Comparison of ENCODE assay signal across 1 cellular context in the genomic region with DNA sequence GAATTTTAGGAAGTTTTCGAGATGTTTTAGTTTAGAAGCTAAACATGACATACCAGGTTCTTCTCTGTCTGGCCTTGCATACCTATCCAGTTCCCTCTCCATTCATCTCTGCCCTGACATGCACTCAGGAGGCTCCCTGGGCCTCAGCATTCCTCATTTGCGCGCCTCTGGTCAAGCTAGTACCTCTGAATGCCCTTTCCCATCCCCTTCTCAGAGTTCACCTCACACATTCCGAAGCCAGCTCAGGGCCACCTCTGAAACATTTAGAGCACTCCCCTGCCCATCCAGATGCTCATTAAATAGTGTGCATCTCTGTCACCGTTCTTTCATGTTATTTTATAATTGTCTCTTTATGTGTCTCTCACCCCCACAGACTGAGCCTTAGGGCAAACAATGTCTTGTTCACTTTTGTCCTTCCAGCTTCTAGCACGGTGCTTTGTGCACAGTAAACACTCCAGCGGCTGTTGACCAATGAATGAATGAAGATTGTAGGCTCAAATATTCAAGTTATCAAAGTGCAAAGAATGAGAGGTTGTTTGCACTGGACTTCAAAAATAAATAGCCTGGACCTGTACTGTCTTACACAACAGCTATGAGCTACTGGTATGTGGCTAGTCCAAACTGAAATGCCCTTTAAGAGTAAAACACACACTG.
TF ChIP-seq lines count a peak whose summit lies in the region.

No MANE protein-coding gene starts in this region.

TF ChIP-seq in HepG2, 621 proteins besides CTCF, POLR2A, EP300 and RAD21 (continued from another document and continues in another):
- TF ChIP-seq, protein P1, sequence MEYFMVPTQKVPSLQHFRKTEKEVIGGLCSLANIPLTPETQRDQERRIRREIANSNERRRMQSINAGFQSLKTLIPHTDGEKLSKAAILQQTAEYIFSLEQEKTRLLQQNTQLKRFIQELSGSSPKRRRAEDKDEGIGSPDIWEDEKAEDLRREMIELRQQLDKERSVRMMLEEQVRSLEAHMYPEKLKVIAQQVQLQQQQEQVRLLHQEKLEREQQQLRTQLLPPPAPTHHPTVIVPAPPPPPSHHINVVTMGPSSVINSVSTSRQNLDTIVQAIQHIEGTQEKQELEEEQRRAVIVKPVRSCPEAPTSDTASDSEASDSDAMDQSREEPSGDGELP (IDR thresholded peaks at IDR 0.05; ENCODE audit: borderline replicate concordance, low read depth): peak; percentile 27; the same call in 1 of the 2 replicates
- TF ChIP-seq ATRX (CRISPR knock-in tag; IDR thresholded peaks at IDR 0.05; ENCODE audit: borderline replicate concordance) (no peak), ZNF792 (CRISPR knock-in tag; IDR thresholded peaks at IDR 0.05) (peak; percentile 51; the same call in 1 of the 2 replicates), ZNF512B (CRISPR knock-in tag; IDR thresholded peaks at IDR 0.05; ENCODE audit: borderline replicate concordance) (no peak), CC2D1A (CRISPR knock-in tag; IDR thresholded peaks at IDR 0.05) (no peak), GZF1 (CRISPR knock-in tag; IDR thresholded peaks at IDR 0.05) (no peak; the same call in 1 of the 2 replicates), ZNF569 (CRISPR knock-in tag; IDR thresholded peaks at IDR 0.05; ENCODE audit: borderline replicate concordance) (no peak), ZNF850 (CRISPR knock-in tag; conservative IDR thresholded peaks at IDR 0.05) (no peak), KLF16 (CRISPR knock-in tag; IDR thresholded peaks at IDR 0.05) (peak in 1 of 2 experiments; percentile 34; a peak in 1 of 4 replicates), ZNF607 (CRISPR knock-in tag; IDR thresholded peaks at IDR 0.05; ENCODE audit: borderline replicate concordance) (no peak), ZKSCAN8 (CRISPR knock-in tag; IDR thresholded peaks at IDR 0.05; ENCODE audit: borderline replicate concordance) (peak; percentile 60; the same call in 1 of the 2 replicates), HNRNPUL1 (IDR thresholded peaks at IDR 0.05; ENCODE audit: low read depth, low read length) (no peak), AHDC1 (CRISPR knock-in tag; IDR thresholded peaks at IDR 0.05; ENCODE audit: borderline replicate concordance) (peak; percentile 92; the same call in 1 of the 2 replicates), ZNF597 (CRISPR knock-in tag; IDR thresholded peaks at IDR 0.05) (no peak), RNF2 (conservative IDR thresholded peaks at IDR 0.05; ENCODE audit: low read depth) (0 out of 2 replicates have a peak, but pooled peaks have one; percentile 38), KDM5A (IDR thresholded peaks at IDR 0.05; ENCODE audit: borderline replicate concordance, low read length) (no peak; the same call in 1 of the 2 replicates), GMEB1 (CRISPR knock-in tag; IDR thresholded peaks at IDR 0.05; ENCODE audit: borderline replicate concordance) (no peak), TOPORS (CRISPR knock-in tag; IDR thresholded peaks at IDR 0.05) (no peak)
- TF ChIP-seq, protein P2, sequence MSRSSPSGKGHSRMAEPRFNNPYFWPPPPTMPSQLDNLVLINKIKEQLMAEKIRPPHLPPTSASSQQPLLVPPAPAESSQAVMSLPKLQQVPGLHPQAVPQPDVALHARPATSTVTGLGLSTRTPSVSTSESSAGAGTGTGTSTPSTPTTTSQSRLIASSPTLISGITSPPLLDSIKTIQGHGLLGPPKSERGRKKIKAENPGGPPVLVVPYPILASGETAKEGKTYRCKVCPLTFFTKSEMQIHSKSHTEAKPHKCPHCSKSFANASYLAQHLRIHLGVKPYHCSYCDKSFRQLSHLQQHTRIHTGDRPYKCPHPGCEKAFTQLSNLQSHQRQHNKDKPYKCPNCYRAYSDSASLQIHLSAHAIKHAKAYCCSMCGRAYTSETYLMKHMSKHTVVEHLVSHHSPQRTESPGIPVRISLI (CRISPR knock-in tag; IDR thresholded peaks at IDR 0.05; ENCODE audit: borderline replicate concordance): peak; percentile 65; the same call in 1 of the 2 replicates
- TF ChIP-seq, protein P3, sequence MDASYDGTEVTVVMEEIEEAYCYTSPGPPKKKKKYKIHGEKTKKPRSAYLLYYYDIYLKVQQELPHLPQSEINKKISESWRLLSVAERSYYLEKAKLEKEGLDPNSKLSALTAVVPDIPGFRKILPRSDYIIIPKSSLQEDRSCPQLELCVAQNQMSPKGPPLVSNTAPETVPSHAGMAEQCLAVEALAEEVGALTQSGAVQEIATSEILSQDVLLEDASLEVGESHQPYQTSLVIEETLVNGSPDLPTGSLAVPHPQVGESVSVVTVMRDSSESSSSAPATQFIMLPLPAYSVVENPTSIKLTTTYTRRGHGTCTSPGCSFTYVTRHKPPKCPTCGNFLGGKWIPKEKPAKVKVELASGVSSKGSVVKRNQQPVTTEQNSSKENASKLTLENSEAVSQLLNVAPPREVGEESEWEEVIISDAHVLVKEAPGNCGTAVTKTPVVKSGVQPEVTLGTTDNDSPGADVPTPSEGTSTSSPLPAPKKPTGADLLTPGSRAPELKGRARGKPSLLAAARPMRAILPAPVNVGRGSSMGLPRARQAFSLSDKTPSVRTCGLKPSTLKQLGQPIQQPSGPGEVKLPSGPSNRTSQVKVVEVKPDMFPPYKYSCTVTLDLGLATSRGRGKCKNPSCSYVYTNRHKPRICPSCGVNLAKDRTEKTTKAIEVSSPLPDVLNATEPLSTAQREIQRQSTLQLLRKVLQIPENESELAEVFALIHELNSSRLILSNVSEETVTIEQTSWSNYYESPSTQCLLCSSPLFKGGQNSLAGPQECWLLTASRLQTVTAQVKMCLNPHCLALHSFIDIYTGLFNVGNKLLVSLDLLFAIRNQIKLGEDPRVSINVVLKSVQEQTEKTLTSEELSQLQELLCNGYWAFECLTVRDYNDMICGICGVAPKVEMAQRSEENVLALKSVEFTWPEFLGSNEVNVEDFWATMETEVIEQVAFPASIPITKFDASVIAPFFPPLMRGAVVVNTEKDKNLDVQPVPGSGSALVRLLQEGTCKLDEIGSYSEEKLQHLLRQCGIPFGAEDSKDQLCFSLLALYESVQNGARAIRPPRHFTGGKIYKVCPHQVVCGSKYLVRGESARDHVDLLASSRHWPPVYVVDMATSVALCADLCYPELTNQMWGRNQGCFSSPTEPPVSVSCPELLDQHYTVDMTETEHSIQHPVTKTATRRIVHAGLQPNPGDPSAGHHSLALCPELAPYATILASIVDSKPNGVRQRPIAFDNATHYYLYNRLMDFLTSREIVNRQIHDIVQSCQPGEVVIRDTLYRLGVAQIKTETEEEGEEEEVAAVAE (CRISPR knock-in tag; IDR thresholded peaks at IDR 0.05; ENCODE audit: borderline replicate concordance): no peak
- TF ChIP-seq, protein P4, sequence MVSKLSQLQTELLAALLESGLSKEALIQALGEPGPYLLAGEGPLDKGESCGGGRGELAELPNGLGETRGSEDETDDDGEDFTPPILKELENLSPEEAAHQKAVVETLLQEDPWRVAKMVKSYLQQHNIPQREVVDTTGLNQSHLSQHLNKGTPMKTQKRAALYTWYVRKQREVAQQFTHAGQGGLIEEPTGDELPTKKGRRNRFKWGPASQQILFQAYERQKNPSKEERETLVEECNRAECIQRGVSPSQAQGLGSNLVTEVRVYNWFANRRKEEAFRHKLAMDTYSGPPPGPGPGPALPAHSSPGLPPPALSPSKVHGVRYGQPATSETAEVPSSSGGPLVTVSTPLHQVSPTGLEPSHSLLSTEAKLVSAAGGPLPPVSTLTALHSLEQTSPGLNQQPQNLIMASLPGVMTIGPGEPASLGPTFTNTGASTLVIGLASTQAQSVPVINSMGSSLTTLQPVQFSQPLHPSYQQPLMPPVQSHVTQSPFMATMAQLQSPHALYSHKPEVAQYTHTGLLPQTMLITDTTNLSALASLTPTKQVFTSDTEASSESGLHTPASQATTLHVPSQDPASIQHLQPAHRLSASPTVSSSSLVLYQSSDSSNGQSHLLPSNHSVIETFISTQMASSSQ (IDR thresholded peaks at IDR 0.05; ENCODE audit: low read depth): peak; percentile 75
- TF ChIP-seq, protein P4 (CRISPR knock-in tag; IDR thresholded peaks at IDR 0.05; ENCODE audit: borderline replicate concordance): peak; percentile 88; the same call in 1 of the 2 replicates
- TF ChIP-seq, protein P5, sequence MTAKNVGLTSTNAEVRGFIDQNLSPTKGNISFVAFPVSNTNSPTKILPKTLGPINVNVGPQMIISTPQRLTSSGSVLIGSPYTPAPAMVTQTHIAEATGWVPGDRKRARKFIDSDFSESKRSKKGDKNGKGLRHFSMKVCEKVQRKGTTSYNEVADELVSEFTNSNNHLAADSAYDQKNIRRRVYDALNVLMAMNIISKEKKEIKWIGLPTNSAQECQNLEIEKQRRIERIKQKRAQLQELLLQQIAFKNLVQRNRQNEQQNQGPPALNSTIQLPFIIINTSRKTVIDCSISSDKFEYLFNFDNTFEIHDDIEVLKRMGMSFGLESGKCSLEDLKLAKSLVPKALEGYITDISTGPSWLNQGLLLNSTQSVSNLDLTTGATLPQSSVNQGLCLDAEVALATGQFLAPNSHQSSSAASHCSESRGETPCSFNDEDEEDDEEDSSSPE (CRISPR knock-in tag; IDR thresholded peaks at IDR 0.05): peak; percentile 56
